Comparison of ENCODE assay signal across 1 cellular context in genomic region chr5:168992687-168993086, GRCh38.
TF ChIP-seq lines count a peak whose summit lies in the region.

No MANE protein-coding gene starts in this region.

TF ChIP-seq in WTC11, 78 proteins besides CTCF, POLR2A, EP300 and RAD21 (continued from another document):
- TF ChIP-seq, protein P1, sequence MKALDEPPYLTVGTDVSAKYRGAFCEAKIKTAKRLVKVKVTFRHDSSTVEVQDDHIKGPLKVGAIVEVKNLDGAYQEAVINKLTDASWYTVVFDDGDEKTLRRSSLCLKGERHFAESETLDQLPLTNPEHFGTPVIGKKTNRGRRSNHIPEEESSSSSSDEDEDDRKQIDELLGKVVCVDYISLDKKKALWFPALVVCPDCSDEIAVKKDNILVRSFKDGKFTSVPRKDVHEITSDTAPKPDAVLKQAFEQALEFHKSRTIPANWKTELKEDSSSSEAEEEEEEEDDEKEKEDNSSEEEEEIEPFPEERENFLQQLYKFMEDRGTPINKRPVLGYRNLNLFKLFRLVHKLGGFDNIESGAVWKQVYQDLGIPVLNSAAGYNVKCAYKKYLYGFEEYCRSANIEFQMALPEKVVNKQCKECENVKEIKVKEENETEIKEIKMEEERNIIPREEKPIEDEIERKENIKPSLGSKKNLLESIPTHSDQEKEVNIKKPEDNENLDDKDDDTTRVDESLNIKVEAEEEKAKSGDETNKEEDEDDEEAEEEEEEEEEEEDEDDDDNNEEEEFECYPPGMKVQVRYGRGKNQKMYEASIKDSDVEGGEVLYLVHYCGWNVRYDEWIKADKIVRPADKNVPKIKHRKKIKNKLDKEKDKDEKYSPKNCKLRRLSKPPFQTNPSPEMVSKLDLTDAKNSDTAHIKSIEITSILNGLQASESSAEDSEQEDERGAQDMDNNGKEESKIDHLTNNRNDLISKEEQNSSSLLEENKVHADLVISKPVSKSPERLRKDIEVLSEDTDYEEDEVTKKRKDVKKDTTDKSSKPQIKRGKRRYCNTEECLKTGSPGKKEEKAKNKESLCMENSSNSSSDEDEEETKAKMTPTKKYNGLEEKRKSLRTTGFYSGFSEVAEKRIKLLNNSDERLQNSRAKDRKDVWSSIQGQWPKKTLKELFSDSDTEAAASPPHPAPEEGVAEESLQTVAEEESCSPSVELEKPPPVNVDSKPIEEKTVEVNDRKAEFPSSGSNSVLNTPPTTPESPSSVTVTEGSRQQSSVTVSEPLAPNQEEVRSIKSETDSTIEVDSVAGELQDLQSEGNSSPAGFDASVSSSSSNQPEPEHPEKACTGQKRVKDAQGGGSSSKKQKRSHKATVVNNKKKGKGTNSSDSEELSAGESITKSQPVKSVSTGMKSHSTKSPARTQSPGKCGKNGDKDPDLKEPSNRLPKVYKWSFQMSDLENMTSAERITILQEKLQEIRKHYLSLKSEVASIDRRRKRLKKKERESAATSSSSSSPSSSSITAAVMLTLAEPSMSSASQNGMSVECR (CRISPR knock-in tag; IDR thresholded peaks at IDR 0.05; ENCODE audit: borderline replicate concordance) = no peak
- TF ChIP-seq HMGA2 (CRISPR knock-in tag; IDR thresholded peaks at IDR 0.05) (no peak), TCF7 (CRISPR knock-in tag; IDR thresholded peaks at IDR 0.05; ENCODE audit: low read depth) (no peak), RORB (CRISPR knock-in tag; IDR thresholded peaks at IDR 0.05) (no peak), NR1H2 (CRISPR knock-in tag; IDR thresholded peaks at IDR 0.05) (no peak), EMX1 (CRISPR knock-in tag; IDR thresholded peaks at IDR 0.05) (no peak), ZMAT4 (CRISPR knock-in tag; IDR thresholded peaks at IDR 0.05) (no peak), USF2 (CRISPR knock-in tag; IDR thresholded peaks at IDR 0.05) (no peak), IRF2 (CRISPR knock-in tag; IDR thresholded peaks at IDR 0.05; ENCODE audit: borderline replicate concordance, low read depth) (no peak), GABPB1 (CRISPR knock-in tag; IDR thresholded peaks at IDR 0.05) (no peak), ZNF416 (CRISPR knock-in tag; IDR thresholded peaks at IDR 0.05) (no peak)
- TF ChIP-seq, protein P2, sequence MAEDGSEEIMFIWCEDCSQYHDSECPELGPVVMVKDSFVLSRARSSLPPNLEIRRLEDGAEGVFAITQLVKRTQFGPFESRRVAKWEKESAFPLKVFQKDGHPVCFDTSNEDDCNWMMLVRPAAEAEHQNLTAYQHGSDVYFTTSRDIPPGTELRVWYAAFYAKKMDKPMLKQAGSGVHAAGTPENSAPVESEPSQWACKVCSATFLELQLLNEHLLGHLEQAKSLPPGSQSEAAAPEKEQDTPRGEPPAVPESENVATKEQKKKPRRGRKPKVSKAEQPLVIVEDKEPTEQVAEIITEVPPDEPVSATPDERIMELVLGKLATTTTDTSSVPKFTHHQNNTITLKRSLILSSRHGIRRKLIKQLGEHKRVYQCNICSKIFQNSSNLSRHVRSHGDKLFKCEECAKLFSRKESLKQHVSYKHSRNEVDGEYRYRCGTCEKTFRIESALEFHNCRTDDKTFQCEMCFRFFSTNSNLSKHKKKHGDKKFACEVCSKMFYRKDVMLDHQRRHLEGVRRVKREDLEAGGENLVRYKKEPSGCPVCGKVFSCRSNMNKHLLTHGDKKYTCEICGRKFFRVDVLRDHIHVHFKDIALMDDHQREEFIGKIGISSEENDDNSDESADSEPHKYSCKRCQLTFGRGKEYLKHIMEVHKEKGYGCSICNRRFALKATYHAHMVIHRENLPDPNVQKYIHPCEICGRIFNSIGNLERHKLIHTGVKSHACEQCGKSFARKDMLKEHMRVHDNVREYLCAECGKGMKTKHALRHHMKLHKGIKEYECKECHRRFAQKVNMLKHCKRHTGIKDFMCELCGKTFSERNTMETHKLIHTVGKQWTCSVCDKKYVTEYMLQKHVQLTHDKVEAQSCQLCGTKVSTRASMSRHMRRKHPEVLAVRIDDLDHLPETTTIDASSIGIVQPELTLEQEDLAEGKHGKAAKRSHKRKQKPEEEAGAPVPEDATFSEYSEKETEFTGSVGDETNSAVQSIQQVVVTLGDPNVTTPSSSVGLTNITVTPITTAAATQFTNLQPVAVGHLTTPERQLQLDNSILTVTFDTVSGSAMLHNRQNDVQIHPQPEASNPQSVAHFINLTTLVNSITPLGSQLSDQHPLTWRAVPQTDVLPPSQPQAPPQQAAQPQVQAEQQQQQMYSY (CRISPR knock-in tag; IDR thresholded peaks at IDR 0.05) = no peak
- TF ChIP-seq, protein P3, sequence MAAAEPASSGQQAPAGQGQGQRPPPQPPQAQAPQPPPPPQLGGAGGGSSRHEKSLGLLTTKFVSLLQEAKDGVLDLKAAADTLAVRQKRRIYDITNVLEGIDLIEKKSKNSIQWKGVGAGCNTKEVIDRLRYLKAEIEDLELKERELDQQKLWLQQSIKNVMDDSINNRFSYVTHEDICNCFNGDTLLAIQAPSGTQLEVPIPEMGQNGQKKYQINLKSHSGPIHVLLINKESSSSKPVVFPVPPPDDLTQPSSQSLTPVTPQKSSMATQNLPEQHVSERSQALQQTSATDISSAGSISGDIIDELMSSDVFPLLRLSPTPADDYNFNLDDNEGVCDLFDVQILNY (CRISPR knock-in tag; IDR thresholded peaks at IDR 0.05) = no peak
- TF ChIP-seq, protein P4, sequence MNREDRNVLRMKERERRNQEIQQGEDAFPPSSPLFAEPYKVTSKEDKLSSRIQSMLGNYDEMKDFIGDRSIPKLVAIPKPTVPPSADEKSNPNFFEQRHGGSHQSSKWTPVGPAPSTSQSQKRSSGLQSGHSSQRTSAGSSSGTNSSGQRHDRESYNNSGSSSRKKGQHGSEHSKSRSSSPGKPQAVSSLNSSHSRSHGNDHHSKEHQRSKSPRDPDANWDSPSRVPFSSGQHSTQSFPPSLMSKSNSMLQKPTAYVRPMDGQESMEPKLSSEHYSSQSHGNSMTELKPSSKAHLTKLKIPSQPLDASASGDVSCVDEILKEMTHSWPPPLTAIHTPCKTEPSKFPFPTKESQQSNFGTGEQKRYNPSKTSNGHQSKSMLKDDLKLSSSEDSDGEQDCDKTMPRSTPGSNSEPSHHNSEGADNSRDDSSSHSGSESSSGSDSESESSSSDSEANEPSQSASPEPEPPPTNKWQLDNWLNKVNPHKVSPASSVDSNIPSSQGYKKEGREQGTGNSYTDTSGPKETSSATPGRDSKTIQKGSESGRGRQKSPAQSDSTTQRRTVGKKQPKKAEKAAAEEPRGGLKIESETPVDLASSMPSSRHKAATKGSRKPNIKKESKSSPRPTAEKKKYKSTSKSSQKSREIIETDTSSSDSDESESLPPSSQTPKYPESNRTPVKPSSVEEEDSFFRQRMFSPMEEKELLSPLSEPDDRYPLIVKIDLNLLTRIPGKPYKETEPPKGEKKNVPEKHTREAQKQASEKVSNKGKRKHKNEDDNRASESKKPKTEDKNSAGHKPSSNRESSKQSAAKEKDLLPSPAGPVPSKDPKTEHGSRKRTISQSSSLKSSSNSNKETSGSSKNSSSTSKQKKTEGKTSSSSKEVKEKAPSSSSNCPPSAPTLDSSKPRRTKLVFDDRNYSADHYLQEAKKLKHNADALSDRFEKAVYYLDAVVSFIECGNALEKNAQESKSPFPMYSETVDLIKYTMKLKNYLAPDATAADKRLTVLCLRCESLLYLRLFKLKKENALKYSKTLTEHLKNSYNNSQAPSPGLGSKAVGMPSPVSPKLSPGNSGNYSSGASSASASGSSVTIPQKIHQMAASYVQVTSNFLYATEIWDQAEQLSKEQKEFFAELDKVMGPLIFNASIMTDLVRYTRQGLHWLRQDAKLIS (CRISPR knock-in tag; IDR thresholded peaks at IDR 0.05; ENCODE audit: borderline replicate concordance) = no peak
- TF ChIP-seq, protein P5, sequence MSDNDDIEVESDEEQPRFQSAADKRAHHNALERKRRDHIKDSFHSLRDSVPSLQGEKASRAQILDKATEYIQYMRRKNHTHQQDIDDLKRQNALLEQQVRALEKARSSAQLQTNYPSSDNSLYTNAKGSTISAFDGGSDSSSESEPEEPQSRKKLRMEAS (CRISPR knock-in tag; IDR thresholded peaks at IDR 0.05) = no peak
